23 cellular contexts compared by ENCODE assay signal in genomic region chr12:117313906-117314305, GRCh38. TPM values are rescaled to one million over a fixed set of nuclear protein-coding genes. Genes with fewer than 3 reads are reported as not detected.
"Had no signal": no experiment of that assay in that cellular context is flagged by ENCODE, and none has a peak within 500 bp of the region (broad histone marks: within the 10 kb centered on the region; RNA-seq: fewer than 3 reads in every experiment).

No MANE protein-coding gene starts in this region.

- H3K4me3 ChIP-seq: lung, smooth muscle cell, testis had no signal

- H2AFZ ChIP-seq: parathyroid adenoma had no signal

- H3K9me3 ChIP-seq: neutrophil, testis had no signal

- DNase-seq: activated CD4-positive, alpha-beta T cell treated with anti-CD3 and anti-CD28 coated beads for 48 hours; activated CD4-positive, CD25-positive, alpha-beta regulatory T cell; activated CD8-positive, alpha-beta memory T cell treated with anti-CD3 and anti-CD28 coated beads, Interleukin-2, amount 50 U/mL, for 4 hours; activated CD8-positive, alpha-beta T cell treated with anti-CD3 and anti-CD28 coated beads, Interleukin-2, amount 10 ng/mL, durations not matched to agents 7 days and 5 days; activated effector memory CD4-positive, alpha-beta T cell treated with Interleukin-2 at 50 U/mL for 16 hours; activated naive CD4-positive, alpha-beta T cell treated with anti-CD3 and anti-CD28 coated beads, Interleukin-2, amount 10 ng/mL, durations not matched to agents 7 days and 5 days; activated naive CD8-positive, alpha-beta T cell treated with anti-CD3 and anti-CD28 coated beads, Interleukin-2, amount 50 U/mL, for 24 hours; activated T-cell treated with anti-CD3 and anti-CD28 coated beads, Interleukin-2, amount 50 U/mL, for 48 hours; anterior cingulate cortex; caudate nucleus; effector memory CD8-positive, alpha-beta T cell; foreskin fibroblast; kidney; natural killer cell; stimulated activated CD4-positive, alpha-beta T cell treated with anti-CD3 and anti-CD28 coated beads, Interleukin-4, amount 100 ng/mL, for 1 hour; testis had no signal

- H3K36me3 ChIP-seq: neutrophil had no signal

- ATAC-seq: activated CD8-positive, alpha-beta T cell treated with anti-CD3 and anti-CD28 coated beads, Interleukin-2, amount 10 ng/mL, durations not matched to agents 7 days and 5 days; activated naive CD8-positive, alpha-beta T cell treated with anti-CD3 and anti-CD28 coated beads, Interleukin-2, amount 50 U/mL, for 24 hours; effector memory CD8-positive, alpha-beta T cell; left lobe of liver; natural killer cell; sciatic nerve had no signal

- H3K4me2 ChIP-seq: smooth muscle cell had no signal

- H3K27me3 ChIP-seq: testis had no signal

- H3K79me2 ChIP-seq: parathyroid adenoma had no signal

- H3K27ac ChIP-seq: epithelial cell of prostate, neutrophil, parathyroid adenoma, testis had no signal

- H3K4me1 ChIP-seq: parathyroid adenoma, testis had no signal

RNA-seq across cellular contexts. Expression of gene NOS1, which starts 47.5 kb away (rescaled TPM):
- total RNA-seq: activated CD8-positive, alpha-beta T cell treated with anti-CD3 and anti-CD28 coated beads, Interleukin-2, amount 10 ng/mL, durations not matched to agents 7 days and 5 days; natural killer cell had no signal
